Comparison of ENCODE assay signal across 17 cellular contexts in the genomic region with DNA sequence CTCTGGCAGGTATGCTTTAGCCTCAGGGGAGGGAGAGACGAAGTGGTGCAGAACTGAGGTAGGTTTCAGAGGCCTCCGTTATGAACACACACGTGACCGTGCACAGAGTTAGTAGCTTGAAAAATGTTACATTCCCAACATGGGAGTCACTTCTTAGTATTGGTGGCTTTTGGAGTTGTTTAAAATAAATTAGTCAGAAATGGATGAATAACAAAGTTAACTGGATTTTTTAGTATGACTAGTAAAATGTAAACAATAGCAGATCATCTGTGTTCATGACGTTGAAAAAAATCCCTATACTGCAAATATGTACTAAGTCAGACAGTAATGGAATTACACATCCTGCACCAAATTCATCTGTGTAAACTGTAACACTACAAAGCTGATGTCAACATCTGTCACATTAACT.
A peak's percentile ranks its signal among the peaks of the same experiment; 100 is the strongest.
DNase-seq lines count a peak whose midpoint lies in the region; ATAC-seq and TF ChIP-seq lines count a peak whose summit lies in the region.
"Had no signal": no experiment of that assay in that cellular context is flagged by ENCODE, and none has a peak within 500 bp of the region (broad histone marks: within the 10 kb centered on the region; RNA-seq: fewer than 3 reads in every experiment).

No MANE protein-coding gene starts in this region.

- H3K4me1 ChIP-seq in RWPE2 (ENCODE audit: insufficient read depth, poor library complexity, severe bottlenecking) (peaks cover 40% of the 10 kb centered on the region), upper lobe of left lung (peaks cover 0 to 3% (median 0%) of the 10 kb centered on the region in 4 donors)
- H3K4me1 ChIP-seq: right lobe of liver had no signal

- peak; percentile 49 for DNase-seq in AG20443 (ENCODE audit: low spot score)
- DNase-seq in RWPE2 (ENCODE audit: low spot score): peak; percentile 89
- DNase-seq in epithelial cell of proximal tubule (ENCODE audit: low read depth): peak; percentile 15
- DNase-seq in non-pigmented ciliary epithelial cell (ENCODE audit: low read depth): peak; percentile 13
- DNase-seq in NCI-H187 (lab: John Stamatoyannopoulos, UW): no peak
- no peak for DNase-seq in upper lobe of left lung
- no peak for DNase-seq in DMS53 (lab: John Stamatoyannopoulos, UW)
- no peak for DNase-seq in activated gamma-delta T cell treated with Interleukin-2 at 50 U/mL for 16 hours
- DNase-seq: activated CD4-positive, alpha-beta T cell treated with anti-CD3 and anti-CD28 coated beads, Interleukin-2, amount 10 ng/mL, durations not matched to agents 7 days and 5 days; activated naive CD8-positive, alpha-beta T cell treated with anti-CD3 and anti-CD28 coated beads for 36 hours; activated T-cell treated with anti-CD3 and anti-CD28 coated beads, Interleukin-2, amount 50 U/mL, for 1 hour; DMS79; GOT3; NCI-H1417; right lobe of liver; stimulated activated CD4-positive, alpha-beta T cell treated with anti-CD3 and anti-CD28 coated beads, Interleukin-4, amount 100 ng/mL, for 1 hour had no signal

- H3K9me3 ChIP-seq in RWPE2 (ENCODE audit: severe bottlenecking) (no peaks in the 10 kb centered on the region), upper lobe of left lung (peaks cover 0 to 6% (median 0%) of the 10 kb centered on the region in 4 donors)
- H3K9me3 ChIP-seq: right lobe of liver had no signal

- TF ChIP-seq POLR2A in upper lobe of left lung (IDR thresholded peaks at IDR 0.05): no peak

- H3K36me3 ChIP-seq in RWPE2 (ENCODE audit: low read depth): no peaks in the 10 kb centered on the region
- H3K36me3 ChIP-seq in upper lobe of left lung: no peaks in the 10 kb centered on the region
- H3K36me3 ChIP-seq: right lobe of liver had no signal

- H3K27ac ChIP-seq in RWPE2 (ENCODE audit: poor library complexity, severe bottlenecking): peak overlapping the region; percentile 72
- H3K27ac ChIP-seq in upper lobe of left lung: no peak overlapping the region
- H3K27ac ChIP-seq: KMS-11, right lobe of liver had no signal

- H3K27me3 ChIP-seq in RWPE2 (ENCODE audit: insufficient read depth, poor library complexity, severe bottlenecking) (no peaks in the 10 kb centered on the region), upper lobe of left lung (no peaks in the 10 kb centered on the region)
- H3K27me3 ChIP-seq: right lobe of liver had no signal

- WGBS in upper lobe of left lung, 2 donors: 76 to 88% methylated on average over 5 of the region's 5 CpGs

- ATAC-seq in RWPE2 (ENCODE audit: low read depth) (peak; percentile 92), upper lobe of left lung (ENCODE audit: low FRiP score in 2 of 2) (no peak)
- ATAC-seq: right lobe of liver had no signal

- no peak for TF ChIP-seq CTCF in RWPE2 (IDR thresholded peaks at IDR 0.05; ENCODE audit: poor library complexity, severe bottlenecking)
- no peak for TF ChIP-seq CTCF in epithelial cell of proximal tubule (conservative IDR thresholded peaks at IDR 0.05; ENCODE audit: low read depth, low read length)
- TF ChIP-seq CTCF in upper lobe of left lung (IDR thresholded peaks at IDR 0.05): no peak

- TF ChIP-seq EP300 in upper lobe of left lung (IDR thresholded peaks at IDR 0.05): no peak

- no peak overlapping the region for H3K4me3 ChIP-seq in RWPE2 (ENCODE audit: severe bottlenecking)
- no peak overlapping the region for H3K4me3 ChIP-seq in epithelial cell of proximal tubule (ENCODE audit: low read depth, low read length)
- no peak overlapping the region for H3K4me3 ChIP-seq in upper lobe of left lung
- H3K4me3 ChIP-seq: right lobe of liver had no signal

Comparison
In these comparisons a context has a peak if more than half of its experiments do, and no peak if none do; other contexts are left out.
1. DNase-seq: peak in AG20443 (single experiment), RWPE2 (single experiment), epithelial cell of proximal tubule (single experiment) and non-pigmented ciliary epithelial cell (single experiment); none in NCI-H187 (0 of 2), upper lobe of left lung (0 of 2), DMS53 (single experiment) and activated gamma-delta T cell treated with Interleukin-2 at 50 U/mL for 16 hours (single experiment).